Comparison of ENCODE assay signal across 9 cellular contexts in the genomic region with DNA sequence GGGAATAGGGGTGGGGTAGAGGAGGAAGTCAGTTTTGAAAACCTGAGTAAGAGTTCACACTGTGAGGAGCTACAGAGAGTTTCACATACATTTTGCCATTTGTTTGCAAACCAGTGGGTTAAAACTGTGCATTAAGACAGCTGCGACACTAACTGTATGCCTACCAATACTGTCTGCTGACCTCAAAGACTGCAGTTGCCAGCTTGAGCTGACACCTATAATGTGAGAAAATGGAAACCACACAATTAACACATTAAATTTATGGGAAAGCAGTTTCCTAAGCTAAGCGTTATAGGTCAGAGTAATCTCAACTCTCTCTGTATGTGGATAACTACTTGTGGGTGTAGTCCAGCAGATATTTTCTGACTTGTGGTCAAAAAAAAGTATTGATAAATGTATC.
"Had no signal": no experiment of that assay in that cellular context is flagged by ENCODE, and none has a peak within 500 bp of the region (broad histone marks: within the 10 kb centered on the region; RNA-seq: fewer than 3 reads in every experiment).

No MANE protein-coding gene starts in this region.

- H3K4me1 ChIP-seq: HAP-1 had no signal

- ATAC-seq: GM23338, HCT116, K562 had no signal

- FAIRE-seq: HTR-8/SVneo, K562 had no signal

- H3K4me3 ChIP-seq: GM23338, HAP-1, K562 had no signal

- H3K27ac Mint-ChIP-seq: HFFc6 had no signal

- H3K4me3 Mint-ChIP-seq: GM23338, HFFc6 had no signal

- DNase-seq: H7, HFFc6, IMR-90, KG1 had no signal

- H3K36me3 ChIP-seq: HAP-1 had no signal

- H3K4me2 ChIP-seq: GM23338 had no signal

- H3K9me3 ChIP-seq: HAP-1 had no signal
